ENCODE assay signal across 24 cellular contexts in genomic region chr6:145968051-145968450, GRCh38.
"Had no signal": no experiment of that assay in that cellular context is flagged by ENCODE, and none has a peak within 500 bp of the region (broad histone marks: within the 10 kb centered on the region; RNA-seq: fewer than 3 reads in every experiment).

No MANE protein-coding gene starts in this region.

- H3K9ac ChIP-seq: KMS-11, SK-N-SH had no signal

- H3K4me3 Mint-ChIP-seq: T-cell had no signal

- H3K27ac ChIP-seq: KMS-11, RWPE1 had no signal

- H3K4me2 ChIP-seq: KMS-11, SK-N-SH had no signal

- DNase-seq: IMR-90; Kasumi-1; MM.1S; NCI-H1092 treated with DMSO at 0.1 percent for 48 hours; NCI-H146; NCI-H1694 treated with DMSO at 0.1 percent for 48 hours; NCI-H1930; NCI-H2081; NCI-H2107; NCI-H345; NCI-H446 treated with DMSO at 0.1 percent for 48 hours; NCI-H510A treated with DMSO at 0.1 percent for 48 hours; NCI-H526; NCI-H748 treated with DMSO at 0.1 percent for 48 hours; NK-92 treated with Interleukin-12 subunit alpha and Interleukin-12 subunit beta, amount 100 ng/mL, for 24 hours; PC-3; SHP77; SK-N-SH; SW 1271; T-cell had no signal

- FAIRE-seq: HepG2 had no signal

- ATAC-seq: HepG2, Panc1, PC-3, T-cell had no signal

- H3K9me3 ChIP-seq: SK-N-SH had no signal

- H3K27ac Mint-ChIP-seq: T-cell had no signal
